ENCODE assay signal across 9 cellular contexts in the genomic region with DNA sequence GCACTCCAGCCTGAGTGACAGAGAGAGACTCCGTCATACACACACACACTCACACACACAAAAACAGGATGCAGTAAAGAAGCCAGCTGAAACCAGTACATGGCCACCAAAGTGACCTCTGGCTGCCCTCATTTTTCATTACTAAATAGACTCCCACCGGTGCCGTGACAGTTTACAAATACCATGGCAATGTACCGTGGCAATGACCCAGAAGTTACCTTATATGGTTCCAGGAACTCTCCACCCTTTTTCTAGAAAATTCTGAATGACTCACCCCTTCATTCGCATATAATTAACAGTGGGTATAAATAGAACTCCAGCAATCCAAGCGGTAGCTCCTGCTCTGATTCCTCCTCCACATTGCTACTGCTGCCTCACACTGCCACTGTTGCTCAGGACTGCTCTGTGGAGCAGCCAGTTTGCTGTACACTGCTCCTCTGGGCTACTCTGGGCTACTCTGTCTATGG. TPM values are rescaled to one million over a fixed set of nuclear protein-coding genes. Genes with fewer than 3 reads are reported as not detected.
DNase-seq lines count a peak whose midpoint lies in the region; ATAC-seq and TF ChIP-seq lines count a peak whose summit lies in the region.
"Had no signal": no experiment of that assay in that cellular context is flagged by ENCODE, and none has a peak within 500 bp of the region (broad histone marks: within the 10 kb centered on the region; RNA-seq: fewer than 3 reads in every experiment).

No MANE protein-coding gene starts in this region.

- peak; percentile 50 for DNase-seq in Right ventricle myocardium inferior (ENCODE audit: missing footprints)
- DNase-seq in cardiac septum (ENCODE audit: low spot score): no peak
- peak; percentile 96 for DNase-seq in epithelial cell of proximal tubule (ENCODE audit: low read depth)
- peak; percentile 92 for DNase-seq in mesenchymal stem cell
- no peak for DNase-seq in vagina (ENCODE audit: extremely low spot score in 2 of 2)
- no peak for DNase-seq in GM19240 (ENCODE audit: insufficient read length, low spot score)
- DNase-seq in Karpas-422: no peak
- no peak for DNase-seq in DMS 273 (lab: John Stamatoyannopoulos, UW; ENCODE audit: unreplicated experiment)
- DNase-seq: activated T-cell treated with anti-CD3 and anti-CD28 coated beads, Interleukin-2, amount 50 U/mL, for 4 hours had no signal

- H3K36me3 ChIP-seq in mesenchymal stem cell (ENCODE audit: control insufficient read depth in 1 of 2, insufficient read depth in 2 of 2, low read depth in 1 of 2, low read length in 2 of 2) (no peaks in the 10 kb centered on the region), vagina (no peaks in the 10 kb centered on the region), Karpas-422 (ENCODE audit: insufficient read depth, low read length) (no peaks in the 10 kb centered on the region)

- intact Hi-C loops in Right ventricle myocardium inferior (cut with DNase I) (no loop called here), cardiac septum (cut with DNase I) (no loop called here), vagina (cut with DNase I) (no loop called here)

- H2BK120ac ChIP-seq in mesenchymal stem cell (ENCODE audit: low read depth, low read length): peak overlapping the region; percentile 42

- no peak overlapping the region for H2AFZ ChIP-seq in mesenchymal stem cell (ENCODE audit: low read depth, low read length)
- no peak overlapping the region for H2AFZ ChIP-seq in Karpas-422 (ENCODE audit: low read length)

- no peak overlapping the region for H4K8ac ChIP-seq in mesenchymal stem cell (ENCODE audit: low read length)

- no peak overlapping the region for H3K23ac ChIP-seq in mesenchymal stem cell (ENCODE audit: low read length in 2 of 2)

- TF ChIP-seq POLR2A in vagina (IDR thresholded peaks at IDR 0.05): no peak

- no peak overlapping the region for H3K4ac ChIP-seq in mesenchymal stem cell (ENCODE audit: low read depth in 1 of 2, low read length in 2 of 2)

- H3K9me2 ChIP-seq in Karpas-422 (replicated peaks; ENCODE audit: insufficient read depth, low read length): no peaks in the 10 kb centered on the region

- H3K9me3 ChIP-seq in mesenchymal stem cell (ENCODE audit: control insufficient read depth, low read length) (no peaks in the 10 kb centered on the region), vagina (no peaks in the 10 kb centered on the region), Karpas-422 (ENCODE audit: low read length) (no peaks in the 10 kb centered on the region)

- no peak overlapping the region for H3K27ac ChIP-seq in mesenchymal stem cell (ENCODE audit: low read length, poor library complexity, severe bottlenecking)
- H3K27ac ChIP-seq in vagina: peak overlapping the region; percentile 72
- H3K27ac ChIP-seq in Karpas-422 (ENCODE audit: low read length): no peak overlapping the region

- H3K79me1 ChIP-seq in mesenchymal stem cell (replicated peaks; ENCODE audit: low read length, poor library complexity, severe bottlenecking): no peaks in the 10 kb centered on the region

- no peak overlapping the region for H4K91ac ChIP-seq in mesenchymal stem cell (ENCODE audit: low read length)

- H3K9ac ChIP-seq in mesenchymal stem cell (ENCODE audit: low read length) (peak overlapping the region; percentile 48), Karpas-422 (ENCODE audit: low read length) (no peak overlapping the region)

- H3K18ac ChIP-seq in mesenchymal stem cell (ENCODE audit: low read depth in 1 of 2, low read length in 2 of 2): peak overlapping the region in 1 of 2 experiments; percentile 66

- TF ChIP-seq CTCF in epithelial cell of proximal tubule (conservative IDR thresholded peaks at IDR 0.05; ENCODE audit: low read depth, low read length): peak; percentile 9
- TF ChIP-seq CTCF in vagina (IDR thresholded peaks at IDR 0.05): no peak

- H3K4me2 ChIP-seq in mesenchymal stem cell (ENCODE audit: low read length, poor library complexity, severe bottlenecking) (no peak overlapping the region), Karpas-422 (ENCODE audit: low read depth, low read length, poor library complexity, severe bottlenecking) (no peak overlapping the region)

- H3K4me3 ChIP-seq in epithelial cell of proximal tubule (ENCODE audit: low read depth, low read length): no peak overlapping the region
- no peak overlapping the region for H3K4me3 ChIP-seq in mesenchymal stem cell (ENCODE audit: insufficient read depth in 1 of 2, low read depth in 1 of 2, low read length in 2 of 2)
- H3K4me3 ChIP-seq in vagina: no peak overlapping the region
- H3K4me3 ChIP-seq in Karpas-422 (ENCODE audit: low read length): no peak overlapping the region

- no peak overlapping the region for H2BK5ac ChIP-seq in mesenchymal stem cell (ENCODE audit: low read depth, low read length, poor library complexity, severe bottlenecking)

- no peak overlapping the region for H2AK5ac ChIP-seq in mesenchymal stem cell (ENCODE audit: low read length, severe bottlenecking)

- H4K20me1 ChIP-seq in Karpas-422 (ENCODE audit: insufficient read depth, low read depth, low read length): no peaks in the 10 kb centered on the region

- H3K27me3 ChIP-seq in mesenchymal stem cell (ENCODE audit: control insufficient read depth in 1 of 2, insufficient read depth in 1 of 2, low read length in 2 of 2) (no peaks in the 10 kb centered on the region), vagina (no peaks in the 10 kb centered on the region), Karpas-422 (ENCODE audit: low read length) (no peaks in the 10 kb centered on the region)

- H3K4me1 ChIP-seq in mesenchymal stem cell (ENCODE audit: control insufficient read depth, insufficient read depth, low read depth, low read length): peaks cover 2% of the 10 kb centered on the region
- H3K4me1 ChIP-seq in vagina: peaks cover 17% of the 10 kb centered on the region
- H3K4me1 ChIP-seq in Karpas-422 (ENCODE audit: low read length): no peaks in the 10 kb centered on the region

- peak overlapping the region in 1 of 2 experiments; percentile 80 for H3K14ac ChIP-seq in mesenchymal stem cell (ENCODE audit: low read length in 2 of 2)

- no peaks in the 10 kb centered on the region for H3K79me2 ChIP-seq in Karpas-422 (ENCODE audit: low read length)

- no peak overlapping the region for H2BK12ac ChIP-seq in mesenchymal stem cell (ENCODE audit: low read length in 2 of 2)

- H2BK15ac ChIP-seq in mesenchymal stem cell (ENCODE audit: low read depth, poor library complexity, severe bottlenecking): no peak overlapping the region

- WGBS in mesenchymal stem cell: 39% methylated on average over 6 of the region's 6 CpGs

- ATAC-seq in Right ventricle myocardium inferior: peak; percentile 87
- ATAC-seq: activated T-cell treated with anti-CD3 and anti-CD28 coated beads, Interleukin-2, amount 50 U/mL, for 4 hours had no signal

RNA-seq across cellular contexts. Expression of a gene that starts 57.7 kb away (rescaled TPM):
- total RNA-seq in Right ventricle myocardium inferior (45.0 TPM), cardiac septum (42.1 TPM), epithelial cell of proximal tubule (182 and 185 TPM in 2 replicates), vagina (159 TPM)
- polyA plus RNA-seq in mesenchymal stem cell (2013, experiment 1 of 2): 76.3 TPM
- 76.9 TPM for polyA plus RNA-seq in mesenchymal stem cell (2013, experiment 2 of 2)
- total RNA-seq in Karpas-422 (2014; rRNA removed; shearing (Covaris generic); ENCODE audit: low replicate concordance): 195 and 298 TPM in 2 replicates

RNA-seq across cellular contexts. Expression of a gene that starts 58.0 kb away (rescaled TPM):
- total RNA-seq in Right ventricle myocardium inferior (13.0 TPM), cardiac septum (9.5 TPM), epithelial cell of proximal tubule (15.2 and 23.7 TPM in 2 replicates), vagina (8.6 TPM)
- polyA plus RNA-seq in mesenchymal stem cell (2013, experiment 1 of 2): 14.6 TPM
- 13.8 TPM for polyA plus RNA-seq in mesenchymal stem cell (2013, experiment 2 of 2)
- 23.3 and 26.5 TPM in 2 replicates for total RNA-seq in Karpas-422 (2014; rRNA removed; shearing (Covaris generic); ENCODE audit: low replicate concordance)

Comparison
In these comparisons a context has a peak if more than half of its experiments do, and no peak if none do; other contexts are left out.
1. DNase-seq: peak in Right ventricle myocardium inferior (single experiment), epithelial cell of proximal tubule (single experiment) and mesenchymal stem cell (single experiment); none in cardiac septum (single experiment), vagina (0 of 2), GM19240 (single experiment), Karpas-422 (single experiment) and DMS 273 (single experiment).